In genomic region chr5:81749562-81750307, GRCh38 we compare ENCODE assay signal across 8 cellular contexts. TPM values are rescaled to one million over a fixed set of nuclear protein-coding genes. Genes with fewer than 3 reads are reported as not detected.
DNase-seq lines count a peak whose midpoint lies in the region; ATAC-seq, FAIRE-seq and TF ChIP-seq lines count a peak whose summit lies in the region.

No MANE protein-coding gene starts in this region.

- no peaks in the 10 kb centered on the region for H3K9me3 Mint-ChIP-seq in activated CD4-positive, alpha-beta memory T cell treated with anti-CD3 and anti-CD28 coated beads, Interleukin-2, amount 10 ng/mL, durations not matched to agents 7 days and 5 days

- peaks cover 26% of the 10 kb centered on the region for H3K4me1 Mint-ChIP-seq in activated CD4-positive, alpha-beta memory T cell treated with anti-CD3 and anti-CD28 coated beads, Interleukin-2, amount 10 ng/mL, durations not matched to agents 7 days and 5 days

- no peak overlapping the region for H2BK12ac ChIP-seq in H1 (ENCODE audit: low read depth, low read length)

- H3K79me1 ChIP-seq in H1 (ENCODE audit: low read depth, low read length), result no peaks in the 10 kb centered on the region

- peak in 1 of 2 experiments; percentile 1; a peak in 2 of 4 replicates for TF ChIP-seq RAD21 in H1 (IDR thresholded peaks at IDR 0.05 in 1 of 2, conservative IDR thresholded peaks at IDR 0.05 in 1 of 2; ENCODE audit: low read depth in 2 of 2, low read length in 2 of 2)

- H3K9me3 ChIP-seq in H1 (ENCODE audit: insufficient read depth in 2 of 2, low read depth in 1 of 2, low read length in 1 of 2), result no peaks in the 10 kb centered on the region
- H3K9me3 ChIP-seq in stomach, result no peaks in the 10 kb centered on the region

- no peak overlapping the region for H3K23ac ChIP-seq in H1 (ENCODE audit: insufficient read length)

- no peak overlapping the region for H2BK20ac ChIP-seq in H1 (ENCODE audit: low read length)

- H2BK15ac ChIP-seq in H1 (ENCODE audit: low read length), result no peak overlapping the region

- H3K4me3 Mint-ChIP-seq in activated CD4-positive, alpha-beta memory T cell treated with anti-CD3 and anti-CD28 coated beads, Interleukin-2, amount 10 ng/mL, durations not matched to agents 7 days and 5 days, result peak overlapping the region; percentile 86

- H2BK5ac ChIP-seq in H1 (ENCODE audit: low read depth, low read length), result no peak overlapping the region

- no peak for FAIRE-seq in H1 (lab: Jason Lieb, UNC)

- intact Hi-C loops in stomach (cut with DNase I; ENCODE audit: low total_unique reads), result loop anchor here (5.0 to 10.0 kb wide), 2 partner anchors 103 to 415 kb away; no protein-coding TSS in a partner anchor

- no peak for TF ChIP-seq EP300 in H1 (IDR thresholded peaks at IDR 0.05; ENCODE audit: borderline replicate concordance in 1 of 2, low read depth in 2 of 2, low read length in 2 of 2)
- no peak for TF ChIP-seq EP300 in stomach (IDR thresholded peaks at IDR 0.05)

- H3K36me3 ChIP-seq in H1 (ENCODE audit: control insufficient read depth in 2 of 4, insufficient read depth in 4 of 4, low read length in 3 of 4), result no peaks in the 10 kb centered on the region
- H3K36me3 ChIP-seq in stomach, result no peaks in the 10 kb centered on the region

- TF ChIP-seq POLR2A in H1 (IDR thresholded peaks at IDR 0.05; ENCODE audit: control extremely low read depth in 1 of 2, low read depth in 2 of 2, low read length in 2 of 2), result no peak
- TF ChIP-seq POLR2A in stomach (IDR thresholded peaks at IDR 0.05), result no peak

- peaks cover 2% of the 10 kb centered on the region for H3K36me3 Mint-ChIP-seq in activated CD4-positive, alpha-beta memory T cell treated with anti-CD3 and anti-CD28 coated beads, Interleukin-2, amount 10 ng/mL, durations not matched to agents 7 days and 5 days (ENCODE audit: low read depth)

- TF ChIP-seq CTCF in GM10266 (IDR thresholded peaks at IDR 0.05; ENCODE audit: control insufficient read depth, insufficient read depth, low read depth, missing control alignments) (no peak), H1 (IDR thresholded peaks at IDR 0.05; ENCODE audit: control extremely low read depth in 1 of 3, insufficient read depth in 1 of 3, low read depth in 1 of 3, low read length in 3 of 3) (no peak), stomach (IDR thresholded peaks at IDR 0.05) (no peak)

- H3K27me3 Mint-ChIP-seq in activated CD4-positive, alpha-beta memory T cell treated with anti-CD3 and anti-CD28 coated beads, Interleukin-2, amount 10 ng/mL, durations not matched to agents 7 days and 5 days, result peaks cover 24% of the 10 kb centered on the region

- peak overlapping the region; percentile 72 to 88 for H3K4me2 ChIP-seq in H1 (ENCODE audit: insufficient read depth in 1 of 2, low read depth in 2 of 2, low read length in 2 of 2)

- ATAC-seq in GM21529 (IDR thresholded peaks at IDR 0.05; ENCODE audit: unreplicated experiment), result peak; percentile 40

- no peak overlapping the region for H2AK5ac ChIP-seq in H1 (ENCODE audit: low read depth, low read length)

- H3K27ac ChIP-seq in H1 (ENCODE audit: low read depth, low read length) (no peak overlapping the region), stomach (peak overlapping the region; percentile 81 to 98 (median 90))

- DNase-seq in GM10266 (ENCODE audit: extremely low spot score), result peak; percentile 85
- DNase-seq in Jurkat, Clone E6-1 (ENCODE audit: low read depth, low spot score), result peak; percentile 65
- peak; percentile 56 for DNase-seq in activated CD4-positive, alpha-beta memory T cell treated with anti-CD3 and anti-CD28 coated beads, Interleukin-2, amount 10 ng/mL, durations not matched to agents 7 days and 5 days
- peak in 1 of 2 experiments; percentile 80 for DNase-seq in H1 (ENCODE audit: low read depth in 1 of 2, low spot score in 2 of 2)
- peak; percentile 38 for DNase-seq in myocyte (ENCODE audit: low read depth)
- peak; percentile 31 for DNase-seq in stomach
- no peak for DNase-seq in RKO (ENCODE audit: low spot score)

- no peak overlapping the region for H2BK120ac ChIP-seq in H1 (replicated peaks; ENCODE audit: low read depth, low read length)

- peak overlapping the region; percentile 73 for H3K4me3 ChIP-seq in Jurkat, Clone E6-1 (ENCODE audit: low read length)
- H3K4me3 ChIP-seq in H1 (ENCODE audit: extremely low read depth in 1 of 4, insufficient read depth in 2 of 4, low read depth in 3 of 4, low read length in 4 of 4) (peak overlapping the region; percentile 49 to 75 (median 62)), stomach (peak overlapping the region; percentile 85 to 97 (median 94))

- POLR2A ChIA-PET in activated CD4-positive, alpha-beta memory T cell treated with anti-CD3 and anti-CD28 coated beads, Interleukin-2, amount 10 ng/mL, durations not matched to agents 7 days and 5 days (lab: Charles Lee), result interaction anchor here (1.1 to 6.0 kb wide), 17 partner anchors 17 to 1096 kb away, joined by 3 to 280 read pairs (median 6); partner anchors contain the start of genes ATG10 and RPS23
- POLR2A ChIA-PET in H1 (lab: Charles Lee; ENCODE audit: partially characterized antibody), result interaction anchor here (0.8 to 8.0 kb wide), 4 partner anchors 8 to 100 kb away, joined by 3 to 157 read pairs (median 10); no protein-coding TSS in a partner anchor

- peaks cover 0 to 10% of the 10 kb centered on the region in 2 experiments; a peak in 2 of 4 replicates for H3K79me2 ChIP-seq in H1 (ENCODE audit: control insufficient read depth in 1 of 2, insufficient read depth in 2 of 2, low read length in 2 of 2)

- no peaks in the 10 kb centered on the region for H4K20me1 ChIP-seq in H1 (replicated peaks in 1 of 2; ENCODE audit: control insufficient read depth in 1 of 2, insufficient read depth in 2 of 2, low read length in 2 of 2)

- H2AFZ ChIP-seq in H1 (ENCODE audit: low read length), result 0 out of 2 replicates have a peak overlapping the region, but pooled peaks have one; percentile 1

- peaks cover 10% of the 10 kb centered on the region for H3K23me2 ChIP-seq in H1 (ENCODE audit: low read depth, low read length)

- H3K4me1 ChIP-seq in H1 (replicated peaks in 1 of 4; ENCODE audit: control insufficient read depth in 3 of 4, insufficient read depth in 4 of 4, low read length in 3 of 4) (peaks cover 4 to 17% (median 12%) of the 10 kb centered on the region in 4 experiments; a peak in 6 of 7 replicates), stomach (peaks cover 6 to 65% (median 33%) of the 10 kb centered on the region in 4 donors)

- no peak overlapping the region for H3K14ac ChIP-seq in H1 (ENCODE audit: insufficient read length)

- no peak overlapping the region for H4K91ac ChIP-seq in H1 (replicated peaks; ENCODE audit: insufficient read length, low read length)

- peak overlapping the region; percentile 55 for H4K5ac ChIP-seq in H1 (ENCODE audit: insufficient read length, low read depth, low read length)

- H3K18ac ChIP-seq in H1 (ENCODE audit: extremely low read depth, low read length), result no peak overlapping the region

- CTCF ChIA-PET in activated CD4-positive, alpha-beta memory T cell treated with anti-CD3 and anti-CD28 coated beads, Interleukin-2, amount 10 ng/mL, durations not matched to agents 7 days and 5 days (lab: Charles Lee), result interaction anchor here (1.1 to 2.8 kb wide), 6 partner anchors 9 to 233 kb away, joined by 3 to 54 read pairs (median 4); no protein-coding TSS in a partner anchor
- CTCF ChIA-PET in H1 (lab: Charles Lee; ENCODE audit: partially characterized antibody), result interaction anchor here (0.7 to 2.7 kb wide), 7 partner anchors 85 to 509 kb away, joined by 3 to 19 read pairs (median 3); no protein-coding TSS in a partner anchor

- 0% methylated on average over 18 of the region's 61 CpGs; no CpG with 5 or more reads in 1 of the 2 experiments for WGBS in H1 (ENCODE audit: extremely low coverage in 1 of 2, insufficient coverage in 1 of 2, insufficient read length in 1 of 2, insufficient replicate concordance in 2 of 2, low coverage in 1 of 2, low lambda C conversion rate in 2 of 2, missing lambda C conversion rate in 1 of 2), 2 experiments
- 1% methylated on average over 27 to 61 of the region's 61 CpGs for WGBS in stomach, 5 donors

- H3K9ac ChIP-seq in H1 (replicated peaks in 1 of 4; ENCODE audit: extremely low read depth in 1 of 4, low read depth in 3 of 4, low read length in 3 of 4), result peak overlapping the region in 2 of 4 experiments; percentile 29 to 77; a peak in 3 of 7 replicates

- peak overlapping the region; percentile 74 for H3K27ac Mint-ChIP-seq in activated CD4-positive, alpha-beta memory T cell treated with anti-CD3 and anti-CD28 coated beads, Interleukin-2, amount 10 ng/mL, durations not matched to agents 7 days and 5 days

- H3K56ac ChIP-seq in H1 (replicated peaks; ENCODE audit: insufficient read length, low read depth, low read length), result no peak overlapping the region

- H3K4ac ChIP-seq in H1 (replicated peaks; ENCODE audit: insufficient read length, low read depth, low read length), result no peak overlapping the region

- H3K27me3 ChIP-seq in H1 (replicated peaks in 1 of 4; ENCODE audit: control insufficient read depth in 3 of 4, extremely low read depth in 1 of 4, insufficient read depth in 3 of 4, low read length in 3 of 4) (no peaks in the 10 kb centered on the region; a peak in 1 of 7 replicates), stomach (peaks cover 0 to 4% (median 0%) of the 10 kb centered on the region in 3 donors)

- H4K8ac ChIP-seq in H1 (ENCODE audit: extremely low read depth, insufficient read depth, low read length), result no peak overlapping the region; the same call in 1 of the 2 replicates

TF ChIP-seq in H1, 55 proteins besides CTCF, POLR2A, EP300 and RAD21:
- TF ChIP-seq RBBP5 (IDR thresholded peaks at IDR 0.05; ENCODE audit: borderline replicate concordance, low read depth, low read length) (peak; percentile 59; the same call in 1 of the 2 replicates), KDM4A (IDR thresholded peaks at IDR 0.05; ENCODE audit: low read depth, low read length, severe bottlenecking) (peak; percentile 2), HDAC6 (IDR thresholded peaks at IDR 0.05; ENCODE audit: low read depth, low read length) (no peak)
TF ChIP-seq in H1: peak in this region for 2.

RNA-seq across cellular contexts. Expression of gene SSBP2, which starts 1.2 kb away (rescaled TPM):
- 67.7 TPM for polyA plus RNA-seq in Jurkat, Clone E6-1 (2012; ENCODE audit: insufficient read depth, insufficient read length)
- total RNA-seq in activated CD4-positive, alpha-beta memory T cell treated with anti-CD3 and anti-CD28 coated beads, Interleukin-2, amount 10 ng/mL, durations not matched to agents 7 days and 5 days, result 10 to 100 TPM; 28.1 to 30.3 TPM
- 21.5 and 27.6 TPM in 2 replicates for total RNA-seq in H1 (2021; fragmentation: NEBNext Ultra II Directional; extraction: Animal tissue kit (Norgen Biotek cat#: 25700))
- polyA plus RNA-seq in H1 (2011; rRNA removed) (26.0 and 36.2 TPM in 2 replicates), stomach (10 to 100 TPM; 14.7 to 28.3 (median 20.9) TPM)
- 35.4 TPM for polyA plus RNA-seq in H1 (2011; cell fraction: cytosol; rRNA removed)
- 54.6 TPM for polyA plus RNA-seq in H1 (2011; cell fraction: nucleus; rRNA removed)
- polyA plus RNA-seq in H1 (2012, experiment 1 of 2), result 25.0 to 30.5 TPM (median 29.4 TPM) in 4 replicates
- polyA plus RNA-seq in H1 (2012, experiment 2 of 2), result 14.7 TPM
- polyA plus RNA-seq in H1 (2013, experiment 1 of 2), result 8.8 TPM
- 8.3 TPM for polyA plus RNA-seq in H1 (2013, experiment 2 of 2)
- 62.9 and 71.9 TPM in 2 replicates for polyA minus RNA-seq in H1 (2011; rRNA and poly(A)+ RNA removed)
- polyA minus RNA-seq in H1 (2011; cell fraction: cytosol; rRNA and poly(A)+ RNA removed), result 32.3 TPM
- polyA minus RNA-seq in H1 (2011; cell fraction: nucleus; rRNA and poly(A)+ RNA removed), result 69.2 TPM
- total RNA-seq in myocyte (35.4 and 42.5 TPM in 2 replicates), stomach (10 to 100 TPM in 4 of 5 donors, under 1 TPM in 1; 0.87 to 86.2 (median 37.3) TPM)
- polyA plus RNA-seq in myocyte (2012), result 42.3 TPM
